19 cellular contexts compared by ENCODE assay signal in the genomic region with DNA sequence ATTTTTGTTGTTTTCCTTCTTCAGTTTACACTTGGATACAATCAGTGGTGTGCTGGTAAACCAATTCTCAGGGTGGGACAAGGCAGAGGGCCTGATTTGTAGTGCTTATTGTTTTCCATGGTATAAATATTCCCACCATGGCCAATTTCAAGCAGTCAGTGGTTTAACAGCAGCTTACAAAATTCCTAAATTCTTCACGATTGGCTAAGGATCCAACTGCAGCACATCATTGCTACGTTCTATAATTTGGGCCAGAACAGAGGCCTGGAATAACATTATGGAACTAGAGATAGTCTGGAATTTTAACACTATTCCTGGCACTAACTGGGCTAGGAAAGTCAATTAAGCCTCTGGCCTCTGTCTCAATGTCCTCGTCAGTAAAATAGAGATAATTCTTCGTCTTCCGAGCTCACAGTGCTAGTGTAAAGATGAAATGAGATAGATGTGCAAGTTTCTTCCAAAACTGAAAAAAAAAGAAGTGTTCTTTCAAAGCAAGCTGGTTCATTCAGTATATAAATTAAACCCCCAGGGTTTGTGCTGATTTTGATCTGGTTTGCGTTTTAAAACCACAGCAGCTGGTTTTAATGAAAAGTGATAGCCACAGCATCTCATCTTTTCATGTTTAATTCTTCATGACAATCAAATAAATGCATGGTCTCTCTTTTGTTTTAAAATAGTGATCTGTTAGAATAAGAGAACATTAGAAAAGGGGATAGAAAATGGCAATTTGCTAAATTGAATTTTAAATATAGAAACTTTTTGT.
"Had no signal": no experiment of that assay in that cellular context is flagged by ENCODE, and none has a peak within 500 bp of the region (broad histone marks: within the 10 kb centered on the region; RNA-seq: fewer than 3 reads in every experiment).

No MANE protein-coding gene starts in this region.

- H3K27ac ChIP-seq: ovary, sigmoid colon, testis, upper lobe of right lung had no signal

- DNase-seq: activated effector memory CD4-positive, alpha-beta T cell treated with Interleukin-2 at 50 U/mL for 16 hours; activated naive CD8-positive, alpha-beta T cell treated with anti-CD3 and anti-CD28 coated beads, Interleukin-2, amount 10 ng/mL, durations not matched to agents 7 days and 5 days; activated T-cell treated with anti-CD3 and anti-CD28 coated beads, Interleukin-2, amount 50 U/mL, for 24 hours; aorta; dorsolateral prefrontal cortex; foreskin melanocyte; heart right ventricle; islet precursor cell; left ventricle myocardium superior; mesendoderm; ovary; sigmoid colon; stimulated activated CD4-positive, alpha-beta T cell treated with anti-CD3 and anti-CD28 coated beads, Interleukin-4, amount 100 ng/mL, for 1 hour; stimulated activated CD8-positive, alpha-beta memory T cell treated with anti-CD3 and anti-CD28 coated beads, Interleukin-4, amount 100 ng/mL, for 48 hours; testis; upper lobe of right lung had no signal

- H3K4me3 ChIP-seq: dorsolateral prefrontal cortex, heart right ventricle, ovary, sigmoid colon, testis, upper lobe of right lung had no signal

- ATAC-seq: esophagus mucosa, heart right ventricle, left ventricle myocardium superior, upper lobe of right lung had no signal

- H3K27me3 ChIP-seq: dorsolateral prefrontal cortex, heart right ventricle, ovary, sigmoid colon, testis, upper lobe of right lung had no signal

- H3K9me3 ChIP-seq: heart right ventricle, ovary, sigmoid colon, testis, upper lobe of right lung had no signal

- FAIRE-seq: bronchial epithelial cell, endometrium had no signal

- H3K36me3 ChIP-seq: ovary, sigmoid colon, upper lobe of right lung had no signal
